8 cellular contexts compared by ENCODE assay signal in the genomic region with DNA sequence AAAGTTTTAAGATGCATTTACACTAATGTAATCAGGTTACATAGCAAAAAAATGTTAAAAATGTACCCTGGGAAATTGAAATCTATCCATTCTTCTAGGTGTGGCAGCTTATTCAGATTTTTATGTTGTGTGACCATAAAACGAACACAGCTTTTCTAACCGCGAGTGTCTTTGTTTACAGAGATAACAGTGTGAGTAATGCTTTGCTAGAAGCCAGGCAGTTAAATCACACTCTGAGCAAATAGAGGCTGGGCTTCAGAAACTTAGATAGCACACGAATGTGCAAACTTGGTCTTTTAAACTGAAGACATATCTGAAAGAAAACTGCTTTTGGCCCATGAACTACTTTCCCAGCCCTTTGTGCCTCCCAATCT.
DNase-seq lines count a peak whose midpoint lies in the region; ATAC-seq and TF ChIP-seq lines count a peak whose summit lies in the region.

No MANE protein-coding gene starts in this region.

- H3K27ac Mint-ChIP-seq in activated CD8-positive, alpha-beta memory T cell treated with anti-CD3 and anti-CD28 coated beads, Interleukin-2, amount 10 ng/mL, durations not matched to agents 7 days and 5 days = peak overlapping the region; percentile 94

- TF ChIP-seq CTCF in epithelial cell of esophagus (IDR thresholded peaks at IDR 0.05; ENCODE audit: insufficient read depth, low read depth, low read length, missing control alignments) = no peak

- H3K4me1 Mint-ChIP-seq in activated CD8-positive, alpha-beta memory T cell treated with anti-CD3 and anti-CD28 coated beads, Interleukin-2, amount 10 ng/mL, durations not matched to agents 7 days and 5 days = peaks cover 91% of the 10 kb centered on the region

- no peaks in the 10 kb centered on the region for H3K9me3 Mint-ChIP-seq in activated CD8-positive, alpha-beta memory T cell treated with anti-CD3 and anti-CD28 coated beads, Interleukin-2, amount 10 ng/mL, durations not matched to agents 7 days and 5 days (ENCODE audit: low read depth)

- H3K27ac ChIP-seq in SJSA1 = peak overlapping the region; percentile 93

- CTCF ChIA-PET in activated CD8-positive, alpha-beta memory T cell treated with anti-CD3 and anti-CD28 coated beads, Interleukin-2, amount 10 ng/mL, durations not matched to agents 7 days and 5 days (lab: Charles Lee) = interaction anchor here (1.1 to 10.7 kb wide), 4 partner anchors 12 to 93 kb away, joined by 4 to 87 read pairs (median 4); no protein-coding TSS in a partner anchor

- H3K4me3 Mint-ChIP-seq in activated CD8-positive, alpha-beta memory T cell treated with anti-CD3 and anti-CD28 coated beads, Interleukin-2, amount 10 ng/mL, durations not matched to agents 7 days and 5 days = peak overlapping the region; percentile 72

- H3K9me3 ChIP-seq in SJSA1 (replicated peaks) = no peaks in the 10 kb centered on the region

- no peaks in the 10 kb centered on the region for H3K27me3 ChIP-seq in SJSA1 (replicated peaks)

- no peaks in the 10 kb centered on the region for H3K27me3 Mint-ChIP-seq in activated CD8-positive, alpha-beta memory T cell treated with anti-CD3 and anti-CD28 coated beads, Interleukin-2, amount 10 ng/mL, durations not matched to agents 7 days and 5 days

- H3K4me3 ChIP-seq in SJSA1 (no peak overlapping the region), epithelial cell of esophagus (ENCODE audit: low read length) (no peak overlapping the region)

- DNase-seq in activated CD8-positive, alpha-beta memory T cell treated with anti-CD3 and anti-CD28 coated beads, Interleukin-2, amount 10 ng/mL, durations not matched to agents 7 days and 5 days = peak; percentile 57
- DNase-seq in activated CD8-positive, alpha-beta memory T cell treated with anti-CD3 and anti-CD28 coated beads, Interleukin-2, amount 50 U/mL, for 4 hours = no peak
- DNase-seq in SJSA1 (ENCODE audit: low read depth in 1 of 2, low spot score in 2 of 2) (peak in 1 of 2 experiments; percentile 83), epithelial cell of esophagus (ENCODE audit: low read depth) (peak; percentile 89), non-pigmented ciliary epithelial cell (ENCODE audit: low read depth) (peak; percentile 94), cortex of kidney (lab: John Stamatoyannopoulos, UW) (no peak), KG1 (lab: John Stamatoyannopoulos, UW) (no peak)
- DNase-seq in activated CD4-positive, alpha-beta T cell treated with anti-CD3 and anti-CD28 coated beads, Interleukin-2, amount 50 U/mL, for 4 hours = no peak

- peaks cover 20% of the 10 kb centered on the region for H3K36me3 ChIP-seq in SJSA1

- H3K4me1 ChIP-seq in SJSA1 (replicated peaks) = peaks cover 58% of the 10 kb centered on the region

- peaks cover 28% of the 10 kb centered on the region for H3K36me3 Mint-ChIP-seq in activated CD8-positive, alpha-beta memory T cell treated with anti-CD3 and anti-CD28 coated beads, Interleukin-2, amount 10 ng/mL, durations not matched to agents 7 days and 5 days

- peak; percentile 35 for ATAC-seq in activated CD8-positive, alpha-beta memory T cell treated with anti-CD3 and anti-CD28 coated beads, Interleukin-2, amount 10 ng/mL, durations not matched to agents 7 days and 5 days

Comparison
In these comparisons a context has a peak if more than half of its experiments do, and no peak if none do; other contexts are left out.
1. DNase-seq: peak in activated CD8-positive, alpha-beta memory T cell treated with anti-CD3 and anti-CD28 coated beads, Interleukin-2, amount 10 ng/mL, durations not matched to agents 7 days and 5 days (single experiment), epithelial cell of esophagus (single experiment) and non-pigmented ciliary epithelial cell (single experiment); none in activated CD8-positive, alpha-beta memory T cell treated with anti-CD3 and anti-CD28 coated beads, Interleukin-2, amount 50 U/mL, for 4 hours (single experiment), cortex of kidney (single experiment), KG1 (single experiment) and activated CD4-positive, alpha-beta T cell treated with anti-CD3 and anti-CD28 coated beads, Interleukin-2, amount 50 U/mL, for 4 hours (0 of 2).